Comparison of ENCODE assay signal across 8 cellular contexts in the genomic region with DNA sequence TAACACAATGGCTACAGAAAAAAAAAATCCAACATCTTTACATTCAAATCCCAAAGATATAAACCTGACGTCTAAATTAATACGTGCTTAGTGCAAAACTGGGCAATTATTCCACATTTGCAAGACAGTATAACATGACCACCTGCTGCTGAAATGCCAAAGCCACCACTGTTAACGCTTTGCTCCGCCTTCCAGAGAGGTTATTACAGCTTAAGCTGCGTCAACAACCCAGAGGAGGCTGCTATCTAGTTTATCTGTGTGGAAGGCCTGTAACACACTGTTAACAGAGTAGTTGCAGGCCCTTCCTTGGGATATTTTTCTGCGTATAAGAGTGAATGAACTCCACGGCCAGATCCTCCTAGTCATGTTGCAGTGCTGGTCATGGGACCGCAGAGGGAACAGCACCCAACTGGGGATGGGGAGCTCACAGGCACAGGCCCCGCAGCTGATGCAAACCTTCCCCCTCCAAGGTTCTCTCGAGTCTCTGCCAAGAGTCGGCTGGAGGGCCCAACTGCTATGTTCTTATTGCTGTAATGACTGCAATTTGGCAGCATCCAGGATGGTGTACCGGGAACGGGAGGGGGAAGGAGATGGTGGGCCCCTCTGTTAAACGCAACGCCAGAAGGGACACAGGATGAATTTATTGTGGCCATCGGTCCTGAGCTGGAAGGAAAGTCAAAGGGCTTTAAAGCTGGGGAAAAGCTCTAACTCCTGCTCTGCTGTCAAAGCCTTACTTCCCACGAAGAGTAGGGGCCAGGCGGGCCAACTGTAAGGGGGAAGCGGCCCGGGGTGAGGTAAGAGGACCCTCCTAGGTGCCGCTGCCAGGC. TPM values are rescaled to one million over a fixed set of nuclear protein-coding genes. Genes with fewer than 3 reads are reported as not detected.
DNase-seq lines count a peak whose midpoint lies in the region; ATAC-seq, FAIRE-seq and TF ChIP-seq lines count a peak whose summit lies in the region.

No MANE protein-coding gene starts in this region.

- ATAC-seq in GM18909 (IDR thresholded peaks at IDR 0.05; ENCODE audit: poor library complexity, unreplicated experiment): peak; percentile 24
- peak; percentile 30 for ATAC-seq in HG03342 (IDR thresholded peaks at IDR 0.05; ENCODE audit: unreplicated experiment)
- peak; percentile 48 for ATAC-seq in mucosa of descending colon

- intact Hi-C loops in endothelial cell of umbilical vein (cut with micrococcal nuclease): loop anchor here (1.0 to 10.0 kb wide), 8 partner anchors 8 to 385 kb away; partner anchors contain the start of gene HINT3
- intact Hi-C loops in mucosa of descending colon (cut with DNase I, micrococcal nuclease): loop anchor here (10.0 kb wide), 1 partner anchor 165 kb away; the partner anchor contains the start of gene HINT3 (in 2 of the 2)

- H3K79me2 ChIP-seq in endothelial cell of umbilical vein (ENCODE audit: control insufficient read depth, insufficient read depth, low read length): peaks cover 27% of the 10 kb centered on the region

- TF ChIP-seq POLR2A in endothelial cell of umbilical vein (IDR thresholded peaks at IDR 0.05; ENCODE audit: low read depth, low read length): no peak

- no peak for FAIRE-seq in endothelial cell of umbilical vein (lab: Jason Lieb, UNC)

- H3K36me3 ChIP-seq in endothelial cell of umbilical vein (ENCODE audit: control insufficient read depth in 2 of 2, extremely low read depth in 1 of 2, insufficient read depth in 2 of 2, low read length in 2 of 2) (no peaks in the 10 kb centered on the region), mucosa of descending colon (ENCODE audit: low read depth) (no peaks in the 10 kb centered on the region)

- no peaks in the 10 kb centered on the region for H3K27me3 ChIP-seq in endothelial cell of umbilical vein (ENCODE audit: control insufficient read depth in 2 of 2, insufficient read depth in 2 of 2, low read length in 2 of 2)

- TSS peak; percentile 17 for BruUV-seq in endothelial cell of umbilical vein (replicated peaks; lab: Mats Ljungman, UMichigan)

- H3K9me1 ChIP-seq in endothelial cell of umbilical vein (replicated peaks; ENCODE audit: control insufficient read depth, extremely low read depth, insufficient read depth, low read length): no peaks in the 10 kb centered on the region

- H2AFZ ChIP-seq in endothelial cell of umbilical vein (ENCODE audit: low read depth, low read length): peak overlapping the region; percentile 70

- CTCF ChIA-PET in endothelial cell of umbilical vein (lab: Charles Lee): interaction anchor here (0.8 to 11.1 kb wide), 37 partner anchors 9 to 479 kb away, joined by 3 to 138 read pairs (median 8); partner anchors contain the start of genes HINT3 and TRMT11

- H3K9ac ChIP-seq in endothelial cell of umbilical vein (replicated peaks; ENCODE audit: extremely low read depth, insufficient read depth, low read length): peak overlapping the region; percentile 84

- H4K20me1 ChIP-seq in endothelial cell of umbilical vein (replicated peaks; ENCODE audit: control insufficient read depth, extremely low read depth, insufficient read depth, low read length): no peaks in the 10 kb centered on the region

- POLR2A ChIA-PET in endothelial cell of umbilical vein (lab: Charles Lee): interaction anchor here (0.6 to 2.6 kb wide), 10 partner anchors 8 to 828 kb away, joined by 3 to 10 read pairs (median 3); partner anchors contain the start of genes RNF217 and TRMT11

- dilution Hi-C loops in endothelial cell of umbilical vein (cut with MboI; ENCODE audit: extremely low pct_ligation_motif_present, low sequenced_read_pairs): no loop called here

- peak; percentile 33 for DNase-seq in AG20443 (ENCODE audit: low spot score)
- DNase-seq in NCI-H510A (lab: John Stamatoyannopoulos, UW): peak; percentile 33
- DNase-seq in activated CD8-positive, alpha-beta memory T cell treated with anti-CD3 and anti-CD28 coated beads for 24 hours: peak; percentile 83
- peak; percentile 72 for DNase-seq in endothelial cell of umbilical vein (ENCODE audit: low read depth, low spot score)
- DNase-seq in mucosa of descending colon: peak; percentile 48 to 67 (median 66)

- H3K4me3 ChIP-seq in endothelial cell of umbilical vein (replicated peaks in 1 of 3; ENCODE audit: insufficient read depth in 1 of 3, low read depth in 1 of 3, low read length in 3 of 3) (peak overlapping the region; percentile 87 to 96 (median 87)), mucosa of descending colon (peak overlapping the region; percentile 65)

- TF ChIP-seq CTCF in endothelial cell of umbilical vein (IDR thresholded peaks at IDR 0.05; ENCODE audit: extremely low read depth in 1 of 2, insufficient read depth in 1 of 2, low read depth in 1 of 2, low read length in 2 of 2): no peak
- no peak for TF ChIP-seq CTCF in mucosa of descending colon (IDR thresholded peaks at IDR 0.05)

- H3K4me1 ChIP-seq in endothelial cell of umbilical vein (ENCODE audit: control insufficient read depth, extremely low read depth, insufficient read depth, low read length) (peaks cover 37% of the 10 kb centered on the region), mucosa of descending colon (ENCODE audit: low read depth) (peaks cover 5% of the 10 kb centered on the region)

- H3K9me3 ChIP-seq in endothelial cell of umbilical vein (replicated peaks; ENCODE audit: control insufficient read depth, insufficient read depth, low read length) (no peaks in the 10 kb centered on the region), mucosa of descending colon (no peaks in the 10 kb centered on the region)

- peak overlapping the region; percentile 98 for H3K4me2 ChIP-seq in endothelial cell of umbilical vein (ENCODE audit: insufficient read depth, low read length)

- H3K27ac ChIP-seq in endothelial cell of umbilical vein (ENCODE audit: insufficient read depth, low read depth, low read length) (peak overlapping the region; percentile 81), temporal lobe (ENCODE audit: low read depth, low read length) (peak overlapping the region; percentile 99)

TF ChIP-seq in endothelial cell of umbilical vein, 7 proteins besides CTCF, POLR2A, EP300 and RAD21:
- TF ChIP-seq, protein P1, sequence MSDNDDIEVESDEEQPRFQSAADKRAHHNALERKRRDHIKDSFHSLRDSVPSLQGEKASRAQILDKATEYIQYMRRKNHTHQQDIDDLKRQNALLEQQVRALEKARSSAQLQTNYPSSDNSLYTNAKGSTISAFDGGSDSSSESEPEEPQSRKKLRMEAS (IDR thresholded peaks at IDR 0.05; ENCODE audit: insufficient read depth, insufficient read length): no peak
- TF ChIP-seq JUN (IDR thresholded peaks at IDR 0.05; ENCODE audit: borderline replicate concordance, insufficient read depth, insufficient read length, low read depth) (no peak), POLR2AphosphoS5 (IDR thresholded peaks at IDR 0.05; ENCODE audit: insufficient read depth, low read depth, low read length) (no peak), GATA2 (IDR thresholded peaks at IDR 0.05; ENCODE audit: insufficient read depth, insufficient read length, low read depth, low read length) (peak; percentile 3), EZH2 (IDR thresholded peaks at IDR 0.05; ENCODE audit: borderline replicate concordance, low read depth, low read length, severe bottlenecking) (no peak), FOS (IDR thresholded peaks at IDR 0.05; ENCODE audit: borderline replicate concordance, insufficient read depth, low read length) (no peak), MYC (IDR thresholded peaks at IDR 0.05; ENCODE audit: low read depth, low read length) (no peak)

RNA-seq across cellular contexts. Expression of gene NCOA7, which starts 1.0 kb away (rescaled TPM):
- 58.2 and 71.2 TPM in 2 replicates for total RNA-seq in endothelial cell of umbilical vein
- polyA plus RNA-seq in endothelial cell of umbilical vein: 20.3 and 27.7 TPM in 2 replicates
- 25.3 and 29.9 TPM in 2 replicates for polyA plus RNA-seq in endothelial cell of umbilical vein (2011; cell fraction: cytosol; rRNA removed)
- polyA plus RNA-seq in endothelial cell of umbilical vein (2011; cell fraction: nucleus; rRNA removed): 57.9 and 62.1 TPM in 2 replicates
- polyA plus RNA-seq in endothelial cell of umbilical vein (2012): 39.7 and 40.1 TPM in 2 replicates
- 111 and 159 TPM in 2 replicates for polyA minus RNA-seq in endothelial cell of umbilical vein
- polyA minus RNA-seq in endothelial cell of umbilical vein (2011; cell fraction: cytosol; rRNA and poly(A)+ RNA removed): 52.8 TPM
- 62.9 and 65.0 TPM in 2 replicates for polyA minus RNA-seq in endothelial cell of umbilical vein (2011; cell fraction: nucleus; rRNA and poly(A)+ RNA removed)
- total RNA-seq in mucosa of descending colon: 10 to 100 TPM; 28.9 to 54.0 (median 49.6) TPM
- 29.7 TPM for total RNA-seq in temporal lobe

RNA-seq across cellular contexts. Expression of gene HEY2, which starts 40.4 kb away (rescaled TPM):
- not detected in 2 replicates for total RNA-seq in endothelial cell of umbilical vein
- 0.03 and 0.07 TPM in 2 replicates for polyA plus RNA-seq in endothelial cell of umbilical vein
- polyA plus RNA-seq in endothelial cell of umbilical vein (2011; cell fraction: cytosol; rRNA removed): 0.03 TPM in 2 replicates
- polyA plus RNA-seq in endothelial cell of umbilical vein (2011; cell fraction: nucleus; rRNA removed): 0.10 and 0.26 TPM in 2 replicates
- 0.74 and 0.92 TPM in 2 replicates for polyA plus RNA-seq in endothelial cell of umbilical vein (2012)
- not detected in 2 replicates for polyA minus RNA-seq in endothelial cell of umbilical vein
- not detected for polyA minus RNA-seq in endothelial cell of umbilical vein (2011; cell fraction: cytosol; rRNA and poly(A)+ RNA removed)
- not detected in 2 replicates for polyA minus RNA-seq in endothelial cell of umbilical vein (2011; cell fraction: nucleus; rRNA and poly(A)+ RNA removed)
- 1 to 10 TPM in 2 of 3 donors, under 1 TPM in 1; 0.58 to 2.9 (median 1.5) TPM for total RNA-seq in mucosa of descending colon
- total RNA-seq in temporal lobe: 0.98 TPM

Comparison
In these comparisons a context has a peak if more than half of its experiments do, and no peak if none do; other contexts are left out.
1. Peak in every context shown above with its lines: DNase-seq, ATAC-seq, H3K4me3 ChIP-seq and H3K27ac ChIP-seq.
2. DNase-seq: peak in every context shown above with its lines; median percentile 83 in activated CD8-positive, alpha-beta memory T cell treated with anti-CD3 and anti-CD28 coated beads for 24 hours; 72 in endothelial cell of umbilical vein; 66 in mucosa of descending colon; 33 in AG20443; 33 in NCI-H510A.